23 cellular contexts compared by ENCODE assay signal in genomic region chr1:3148171-3148570, GRCh38.
"Had no signal": no experiment of that assay in that cellular context is flagged by ENCODE, and none has a peak within 500 bp of the region (broad histone marks: within the 10 kb centered on the region; RNA-seq: fewer than 3 reads in every experiment).

No MANE protein-coding gene starts in this region.

- DNase-seq: colonic mucosa; cortex of kidney; dermis blood vessel endothelial cell; dorsolateral prefrontal cortex; effector CD4-positive, alpha-beta T cell; effector CD8-positive, alpha-beta T cell; effector memory CD4-positive, alpha-beta T cell; effector memory CD8-positive, alpha-beta T cell; endodermal cell; erythroblast; esophagus squamous epithelium; foreskin fibroblast; foreskin keratinocyte; foreskin melanocyte; gastrocnemius medialis; glutamatergic neuron; head of caudate nucleus; heart left ventricle; heart right ventricle had no signal

- H3K36me3 ChIP-seq: colonic mucosa, esophagus muscularis mucosa, esophagus squamous epithelium, gastrocnemius medialis, gastroesophageal sphincter, heart left ventricle, heart right ventricle had no signal

- H3K9me3 ChIP-seq: colonic mucosa, esophagus muscularis mucosa, esophagus squamous epithelium, gastrocnemius medialis, gastroesophageal sphincter, heart left ventricle, heart right ventricle had no signal

- H3K27me3 ChIP-seq: colonic mucosa, foreskin keratinocyte had no signal

- H3K4me3 ChIP-seq: colonic mucosa, coronary artery, dorsolateral prefrontal cortex, esophagus muscularis mucosa, esophagus squamous epithelium, gastrocnemius medialis, gastroesophageal sphincter, heart left ventricle, heart right ventricle had no signal

- H3K27ac ChIP-seq: colonic mucosa, coronary artery, dorsolateral prefrontal cortex, epithelial cell of prostate, esophagus muscularis mucosa, esophagus squamous epithelium, foreskin keratinocyte, gastrocnemius medialis, gastroesophageal sphincter, heart left ventricle, heart right ventricle had no signal

- H3K4me1 ChIP-seq: colonic mucosa, esophagus squamous epithelium, foreskin keratinocyte, gastrocnemius medialis had no signal
